Comparison of ENCODE assay signal across 18 cellular contexts in the genomic region with DNA sequence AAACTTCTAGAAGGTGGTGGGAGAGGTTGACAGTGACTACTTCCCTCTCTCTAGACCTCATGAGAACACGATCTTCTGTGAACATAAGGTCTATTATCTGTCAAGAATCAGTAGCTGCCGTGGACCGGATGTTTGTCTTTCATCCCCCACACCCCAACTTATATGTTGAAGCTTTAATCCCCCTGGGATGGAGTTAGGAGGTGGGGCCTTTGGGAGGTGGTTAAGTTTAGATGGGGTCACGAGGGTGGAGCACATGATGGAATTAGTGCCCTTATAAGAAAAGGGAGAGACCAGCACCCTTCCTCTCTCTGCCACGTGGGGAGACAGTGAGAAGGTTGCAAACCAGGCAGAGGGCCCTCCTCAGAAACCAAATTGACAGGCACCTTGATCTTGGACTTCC.
DNase-seq lines count a peak whose midpoint lies in the region; TF ChIP-seq lines count a peak whose summit lies in the region.
"Had no signal": no experiment of that assay in that cellular context is flagged by ENCODE, and none has a peak within 500 bp of the region (broad histone marks: within the 10 kb centered on the region; RNA-seq: fewer than 3 reads in every experiment).

No MANE protein-coding gene starts in this region.

- H3K4me1 Mint-ChIP-seq in T-helper 2 cell treated with Interferon-gamma antibody and Interleukin-4, amounts not matched to agents 5 μg/mL and 100 μg/mL, for 36 hours (ENCODE audit: low read depth), result no peaks in the 10 kb centered on the region
- H3K4me1 Mint-ChIP-seq: B cell; CD4-positive, CD25-positive, alpha-beta regulatory T cell had no signal

- peak; percentile 55 for DNase-seq in NCI-H82 (lab: John Stamatoyannopoulos, UW)
- no peak for DNase-seq in NCI-H82 treated with DMSO at 0.1 percent for 48 hours (lab: John Stamatoyannopoulos, UW; ENCODE audit: unreplicated experiment)
- DNase-seq in NB4 (ENCODE audit: low read depth), result peak; percentile 13
- DNase-seq in SK-MEL-5 (ENCODE audit: low read depth, low spot score), result peak; percentile 9
- DNase-seq in T-helper 2 cell treated with Interferon-gamma antibody and Interleukin-4, amounts not matched to agents 5 μg/mL and 100 μg/mL, for 36 hours (ENCODE audit: low spot score), result no peak
- no peak for DNase-seq in D341Med (ENCODE audit: low spot score)
- DNase-seq in HUDEP-2 (lab: John Stamatoyannopoulos, UW; ENCODE audit: unreplicated experiment in 76 of 76), result no peak
- no peak for DNase-seq in midbrain (lab: John Stamatoyannopoulos, UW)
- DNase-seq: CD4-positive, CD25-positive, alpha-beta regulatory T cell; CD8-positive, alpha-beta T cell; DMS53; DMS79 treated with DMSO at 0.1 percent for 48 hours; GF-D8; GOT3; HFFc6 had no signal

- H3K4me3 Mint-ChIP-seq in T-helper 2 cell treated with Interferon-gamma antibody and Interleukin-4, amounts not matched to agents 5 μg/mL and 100 μg/mL, for 36 hours, result no peak overlapping the region
- H3K4me3 Mint-ChIP-seq: B cell; CD8-positive, alpha-beta T cell; HFFc6 had no signal

- no peak for TF ChIP-seq CTCF in NB4 (IDR thresholded peaks at IDR 0.05; ENCODE audit: low read depth, low read length)

- in situ Hi-C loops in SK-MEL-5 (cut with HindIII; ENCODE audit: low pct_unique_long_range_greater_than_20kb, low sequenced_read_pairs), result no loop called here

- no peak for TF ChIP-seq POLR2A in NB4 (IDR thresholded peaks at IDR 0.05; ENCODE audit: extremely low read depth, insufficient read length)

- no peaks in the 10 kb centered on the region for H3K9me3 Mint-ChIP-seq in T-helper 2 cell treated with Interferon-gamma antibody and Interleukin-4, amounts not matched to agents 5 μg/mL and 100 μg/mL, for 36 hours
- H3K9me3 Mint-ChIP-seq: CD8-positive, alpha-beta T cell had no signal

- no peaks in the 10 kb centered on the region for H3K36me3 Mint-ChIP-seq in T-helper 2 cell treated with Interferon-gamma antibody and Interleukin-4, amounts not matched to agents 5 μg/mL and 100 μg/mL, for 36 hours (ENCODE audit: low read depth)
- H3K36me3 Mint-ChIP-seq: CD4-positive, CD25-positive, alpha-beta regulatory T cell; CD8-positive, alpha-beta T cell had no signal

- no peak overlapping the region for H3K4me3 ChIP-seq in NB4 (ENCODE audit: low read depth, low read length)
- H3K4me3 ChIP-seq: BLaER1, HAP-1 had no signal

- no peaks in the 10 kb centered on the region for H3K27me3 Mint-ChIP-seq in T-helper 2 cell treated with Interferon-gamma antibody and Interleukin-4, amounts not matched to agents 5 μg/mL and 100 μg/mL, for 36 hours (ENCODE audit: low read depth)
- H3K27me3 Mint-ChIP-seq: CD4-positive, CD25-positive, alpha-beta regulatory T cell had no signal

- no peak overlapping the region for H3K27ac Mint-ChIP-seq in T-helper 2 cell treated with Interferon-gamma antibody and Interleukin-4, amounts not matched to agents 5 μg/mL and 100 μg/mL, for 36 hours
- H3K27ac Mint-ChIP-seq: B cell; CD8-positive, alpha-beta T cell; HFFc6 had no signal

Comparison
In these comparisons a context has a peak if more than half of its experiments do, and no peak if none do; other contexts are left out.
1. DNase-seq: peak in NCI-H82 (single experiment), NB4 (single experiment) and SK-MEL-5 (single experiment); none in NCI-H82 treated with DMSO at 0.1 percent for 48 hours (single experiment), T-helper 2 cell treated with Interferon-gamma antibody and Interleukin-4, amounts not matched to agents 5 μg/mL and 100 μg/mL, for 36 hours (single experiment), D341Med (single experiment), HUDEP-2 (0 of 76) and midbrain (single experiment).